2 cellular contexts compared by ENCODE assay signal in genomic region chr6:35088281-35089215, GRCh38.
TF ChIP-seq lines count a peak whose summit lies in the region.

No MANE protein-coding gene starts in this region.

TF ChIP-seq in GM23338, 12 proteins besides CTCF, POLR2A, EP300 and RAD21 (continued from another document):
- TF ChIP-seq ZNF462 (CRISPR knock-in tag; IDR thresholded peaks at IDR 0.05), result no peak
- no peak for TF ChIP-seq POLR2AphosphoS5 (IDR thresholded peaks at IDR 0.05; ENCODE audit: low read depth)
- no peak for TF ChIP-seq JUNB (IDR thresholded peaks at IDR 0.05; ENCODE audit: unreplicated experiment)
- TF ChIP-seq ZNF114 (CRISPR knock-in tag; IDR thresholded peaks at IDR 0.05), result no peak
- no peak for TF ChIP-seq REST (IDR thresholded peaks at IDR 0.05; ENCODE audit: unreplicated experiment)
- no peak for TF ChIP-seq ETS1 (IDR thresholded peaks at IDR 0.05)
- TF ChIP-seq STAT1 (IDR thresholded peaks at IDR 0.05; ENCODE audit: unreplicated experiment), result no peak
TF ChIP-seq in GM23338: peak in this region for 0.

TF ChIP-seq in liver, 16 proteins besides CTCF, POLR2A, EP300 and RAD21 (continued from another document):
- no peak for TF ChIP-seq REST (IDR thresholded peaks at IDR 0.05)
- no peak for TF ChIP-seq FOXA2 (IDR thresholded peaks at IDR 0.05)
- no peak for TF ChIP-seq MAX (IDR thresholded peaks at IDR 0.05)
- TF ChIP-seq RXRA (IDR thresholded peaks at IDR 0.05), result peak; percentile 36 to 61
